ENCODE assay signal across 25 cellular contexts in the genomic region with DNA sequence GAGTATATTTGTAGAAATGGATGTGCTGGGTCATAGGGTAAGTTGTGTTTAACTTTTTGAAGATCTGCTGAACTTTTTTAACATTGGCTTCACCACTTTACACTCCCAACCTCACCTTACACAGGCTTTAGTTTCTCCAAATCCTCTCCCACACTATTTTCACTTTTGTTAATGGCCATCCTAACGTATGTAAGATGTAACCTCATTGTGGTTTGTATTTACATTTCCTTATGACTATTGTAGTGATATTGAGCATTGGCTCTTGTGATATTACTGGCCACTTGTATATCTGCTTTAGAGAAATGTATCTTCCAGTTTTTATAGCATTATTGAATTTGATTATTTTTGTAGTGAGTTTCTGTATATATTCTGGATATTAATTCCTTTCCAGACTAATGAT.
DNase-seq lines count a peak whose midpoint lies in the region; ATAC-seq lines count a peak whose summit lies in the region.
"Had no signal": no experiment of that assay in that cellular context is flagged by ENCODE, and none has a peak within 500 bp of the region (broad histone marks: within the 10 kb centered on the region; RNA-seq: fewer than 3 reads in every experiment).

No MANE protein-coding gene starts in this region.

- no peaks in the 10 kb centered on the region for H3K27me3 Mint-ChIP-seq in activated CD8-positive, alpha-beta memory T cell treated with anti-CD3 and anti-CD28 coated beads, Interleukin-2, amount 10 ng/mL, durations not matched to agents 7 days and 5 days

- H3K9me3 Mint-ChIP-seq in activated CD8-positive, alpha-beta memory T cell treated with anti-CD3 and anti-CD28 coated beads, Interleukin-2, amount 10 ng/mL, durations not matched to agents 7 days and 5 days (ENCODE audit: low read depth) = no peaks in the 10 kb centered on the region

- peaks cover 6% of the 10 kb centered on the region for H3K4me1 Mint-ChIP-seq in activated CD8-positive, alpha-beta memory T cell treated with anti-CD3 and anti-CD28 coated beads, Interleukin-2, amount 10 ng/mL, durations not matched to agents 7 days and 5 days

- CTCF ChIA-PET in activated CD8-positive, alpha-beta memory T cell treated with anti-CD3 and anti-CD28 coated beads, Interleukin-2, amount 10 ng/mL, durations not matched to agents 7 days and 5 days (lab: Charles Lee) = no interaction called here

- DNase-seq in activated CD8-positive, alpha-beta memory T cell treated with anti-CD3 and anti-CD28 coated beads, Interleukin-2, amount 10 ng/mL, durations not matched to agents 7 days and 5 days = no peak
- no peak for DNase-seq in activated CD8-positive, alpha-beta memory T cell treated with anti-CD3 and anti-CD28 coated beads, Interleukin-2, amount 50 U/mL, for 48 hours
- no peak for DNase-seq in stimulated activated naive CD8-positive, alpha-beta T cell treated with anti-CD3 and anti-CD28 coated beads, Interleukin-15, Interleukin-2, amounts not matched to agents 100 U/mL and 50 U/mL, for 24 hours
- no peak for DNase-seq in NCI-H1417 treated with DMSO at 0.1 percent for 48 hours (lab: John Stamatoyannopoulos, UW)
- DNase-seq: DMS153; DND-41; Kasumi-1; MV-4-11; NCI-H1105; NCI-H146; NCI-H2029; NCI-H446 treated with DMSO at 0.1 percent for 48 hours; NCI-H526; NCI-H82; NK-92 treated with Interleukin-12 subunit alpha and Interleukin-12 subunit beta, amount 100 ng/mL, for 24 hours; PC-3; Right ventricle myocardium superior; RPMI8226; T-helper 1 cell had no signal

- no peak overlapping the region for H3K4me3 Mint-ChIP-seq in activated CD8-positive, alpha-beta memory T cell treated with anti-CD3 and anti-CD28 coated beads, Interleukin-2, amount 10 ng/mL, durations not matched to agents 7 days and 5 days

- H3K36me3 Mint-ChIP-seq in activated CD8-positive, alpha-beta memory T cell treated with anti-CD3 and anti-CD28 coated beads, Interleukin-2, amount 10 ng/mL, durations not matched to agents 7 days and 5 days = peaks cover 35% of the 10 kb centered on the region

- peak overlapping the region; percentile 22 for H3K27ac Mint-ChIP-seq in activated CD8-positive, alpha-beta memory T cell treated with anti-CD3 and anti-CD28 coated beads, Interleukin-2, amount 10 ng/mL, durations not matched to agents 7 days and 5 days

- ATAC-seq in activated CD8-positive, alpha-beta memory T cell treated with anti-CD3 and anti-CD28 coated beads, Interleukin-2, amount 10 ng/mL, durations not matched to agents 7 days and 5 days = no peak
- ATAC-seq in HG02610 (IDR thresholded peaks at IDR 0.05; ENCODE audit: unreplicated experiment) = peak; percentile 79
- ATAC-seq in HG03565 (IDR thresholded peaks at IDR 0.05; ENCODE audit: unreplicated experiment) = peak; percentile 48
- ATAC-seq in stimulated activated naive CD8-positive, alpha-beta T cell treated with anti-CD3 and anti-CD28 coated beads, Interleukin-15, Interleukin-2, amounts not matched to agents 100 U/mL and 50 U/mL, for 24 hours = peak; percentile 43
- ATAC-seq in HG03025 (IDR thresholded peaks at IDR 0.05; ENCODE audit: low FRiP score, unreplicated experiment) = no peak
- ATAC-seq in HG03457 (IDR thresholded peaks at IDR 0.05; ENCODE audit: unreplicated experiment) = no peak
- ATAC-seq: HCT116, K562, PC-3 had no signal

Comparison
In these comparisons a context has a peak if more than half of its experiments do, and no peak if none do; other contexts are left out.
1. ATAC-seq: peak in HG02610 (single experiment), HG03565 (single experiment) and stimulated activated naive CD8-positive, alpha-beta T cell treated with anti-CD3 and anti-CD28 coated beads, Interleukin-15, Interleukin-2, amounts not matched to agents 100 U/mL and 50 U/mL, for 24 hours (single experiment); none in activated CD8-positive, alpha-beta memory T cell treated with anti-CD3 and anti-CD28 coated beads, Interleukin-2, amount 10 ng/mL, durations not matched to agents 7 days and 5 days (single experiment), HG03025 (single experiment) and HG03457 (single experiment).